Comparison of ENCODE assay signal across 16 cellular contexts in the genomic region with DNA sequence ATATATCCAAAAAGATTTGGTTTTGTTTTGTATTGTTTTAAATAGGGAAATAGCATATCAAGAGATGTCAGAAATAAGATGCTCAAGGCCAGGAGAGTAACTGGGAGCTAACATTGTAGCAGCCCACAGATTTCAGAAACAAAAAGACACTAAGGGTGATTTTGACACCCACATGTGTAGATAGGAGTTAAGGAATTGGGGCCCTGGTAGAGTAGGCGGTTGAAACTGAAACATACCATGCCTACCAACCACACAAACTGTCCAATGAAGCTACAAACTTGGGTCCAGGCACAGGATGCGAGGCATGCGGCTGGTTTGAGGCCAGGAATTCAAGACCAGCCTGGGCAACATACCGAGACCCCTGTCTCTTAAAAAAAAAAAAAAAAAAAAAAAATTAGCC. TPM values are rescaled to one million over a fixed set of nuclear protein-coding genes. Genes with fewer than 3 reads are reported as not detected.
"Had no signal": no experiment of that assay in that cellular context is flagged by ENCODE, and none has a peak within 500 bp of the region (broad histone marks: within the 10 kb centered on the region; RNA-seq: fewer than 3 reads in every experiment).

No MANE protein-coding gene starts in this region.

- DNase-seq: activated CD4-positive, alpha-beta memory T cell treated with anti-CD3 and anti-CD28 coated beads for 36 hours; activated CD8-positive, alpha-beta memory T cell treated with anti-CD3 and anti-CD28 coated beads, Interleukin-2, amount 50 U/mL, for 4 hours; activated gamma-delta T cell treated with Interleukin-2 at 50 U/mL for 16 hours; activated naive CD8-positive, alpha-beta T cell treated with anti-CD3 and anti-CD28 coated beads, Interleukin-2, amount 10 ng/mL, durations not matched to agents 7 days and 5 days; activated T-cell treated with anti-CD3 and anti-CD28 coated beads, Interleukin-2, amount 50 U/mL, for 72 hours; aorta; hypothalamus; kidney glomerular epithelial cell; stimulated activated CD4-positive, alpha-beta T cell treated with anti-CD3 and anti-CD28 coated beads, Interleukin-2, amount 100 ng/mL, for 48 hours; thyroid gland had no signal

- H3K27me3 ChIP-seq: esophagus muscularis mucosa, thyroid gland had no signal

- H3K4me1 ChIP-seq: esophagus muscularis mucosa, thyroid gland had no signal

- H3K9me3 ChIP-seq: esophagus muscularis mucosa, thyroid gland had no signal

- ATAC-seq: activated T-cell treated with anti-CD3 and anti-CD28 coated beads, Interleukin-2, amount 50 U/mL, for 72 hours had no signal

- H3K27ac ChIP-seq: esophagus muscularis mucosa, thyroid gland had no signal

- H3K4me3 ChIP-seq: esophagus muscularis mucosa, thyroid gland had no signal

RNA-seq across cellular contexts. Expression of gene SLC25A31, which starts 45.6 kb away (rescaled TPM):
- total RNA-seq: activated CD4-positive, alpha-beta memory T cell treated with anti-CD3 and anti-CD28 coated beads for 36 hours; activated naive CD8-positive, alpha-beta T cell treated with anti-CD3 and anti-CD28 coated beads, Interleukin-2, amount 10 ng/mL, durations not matched to agents 7 days and 5 days; activated T-cell treated with anti-CD3 and anti-CD28 coated beads, Interleukin-2, amount 50 U/mL, for 72 hours; aorta; bronchial epithelial cell; esophagus muscularis mucosa; fibroblast of villous mesenchyme; liver; osteocyte; pulmonary artery endothelial cell had no signal
- polyA plus RNA-seq: aorta, liver had no signal
